ENCODE assay signal across 26 cellular contexts in genomic region chr11:15308840-15309239, GRCh38.
"Had no signal": no experiment of that assay in that cellular context is flagged by ENCODE, and none has a peak within 500 bp of the region (broad histone marks: within the 10 kb centered on the region; RNA-seq: fewer than 3 reads in every experiment).

No MANE protein-coding gene starts in this region.

- DNase-seq: stimulated activated CD4-positive, alpha-beta T cell treated with anti-CD3 and anti-CD28 coated beads, Interleukin-2, amount 100 ng/mL, for 48 hours; stimulated activated CD4-positive, alpha-beta T cell treated with anti-CD3 and anti-CD28 coated beads, Interleukin-4, amount 100 ng/mL, for 1 hour; stimulated activated CD4-positive, alpha-beta T cell treated with anti-CD3 and anti-CD28 coated beads, Interleukin-4, amount 100 ng/mL, for 24 hours; stimulated activated CD4-positive, alpha-beta T cell treated with anti-CD3 and anti-CD28 coated beads, Interleukin-4, amount 100 ng/mL, for 4 hours; stimulated activated CD8-positive, alpha-beta memory T cell treated with anti-CD3 and anti-CD28 coated beads, Interleukin-4, amount 100 ng/mL, for 48 hours; stimulated activated naive B cell treated with anti-CD40 and anti-IgM and Interleukin-4, amounts not matched to agents 10 μg/mL and 1 μg/mL and 100 μg/mL, for 72 hours; stimulated activated naive CD4-positive, alpha-beta T cell; stimulated activated naive CD4-positive, alpha-beta T cell treated with Interleukin-2 at 50 U/mL for 16 hours; stimulated activated naive CD8-positive, alpha-beta T cell treated with anti-CD3 and anti-CD28 coated beads, Interleukin-15, amount 100 ng/mL, for 72 hours; stimulated activated naive CD8-positive, alpha-beta T cell treated with anti-CD3 and anti-CD28 coated beads, Interleukin-15, Interleukin-2, amounts not matched to agents 100 U/mL and 50 U/mL, for 24 hours; stomach; substantia nigra; testis; thyroid gland; tibial artery; transverse colon; trophoblast cell; upper lobe of left lung; upper lobe of right lung; uterus had no signal

- H3K36me3 ChIP-seq: stomach, suprapubic skin, thoracic aorta, thyroid gland, tibial artery, tibial nerve, transverse colon, upper lobe of left lung, upper lobe of right lung, uterus, vagina had no signal

- ATAC-seq: stimulated activated effector memory CD8-positive, alpha-beta T cell treated with anti-CD3 and anti-CD28 coated beads, Interleukin-12 subunit alpha, Interleukin-12 subunit beta, amount 100 ng/mL, for 72 hours; stimulated activated memory B cell treated with anti-CD40 and anti-IgM and Interleukin-4, amounts not matched to agents 10 μg/mL and 1 μg/mL and 100 μg/mL, for 72 hours; stimulated activated naive B cell treated with anti-CD40 and anti-IgM and Interleukin-4, amounts not matched to agents 10 μg/mL and 1 μg/mL and 100 μg/mL, for 72 hours; stimulated activated naive CD8-positive, alpha-beta T cell treated with anti-CD3 and anti-CD28 coated beads, Interleukin-15, amount 100 ng/mL, for 72 hours; stimulated activated naive CD8-positive, alpha-beta T cell treated with anti-CD3 and anti-CD28 coated beads, Interleukin-15, Interleukin-2, amounts not matched to agents 100 U/mL and 50 U/mL, for 24 hours; upper lobe of right lung had no signal

- H3K27ac ChIP-seq: stomach, suprapubic skin, testis, thoracic aorta, thyroid gland, tibial artery, tibial nerve, transverse colon, upper lobe of left lung, upper lobe of right lung, uterus, vagina had no signal

- H3K9me3 ChIP-seq: testis, thoracic aorta, thyroid gland, transverse colon, upper lobe of right lung, uterus, vagina had no signal

- H3K27me3 ChIP-seq: stomach, suprapubic skin, testis, thyroid gland, tibial artery, tibial nerve, transverse colon, upper lobe of left lung, upper lobe of right lung, uterus, vagina had no signal

- H3K4me1 ChIP-seq: stomach, suprapubic skin, testis, thyroid gland, tibial artery, tibial nerve, transverse colon, upper lobe of left lung, upper lobe of right lung, uterus, vagina had no signal

- H3K4me3 ChIP-seq: stomach, suprapubic skin, testis, thoracic aorta, thyroid gland, tibial artery, tibial nerve, transverse colon, upper lobe of left lung, upper lobe of right lung, uterus, vagina had no signal
